16 cellular contexts compared by ENCODE assay signal in the genomic region with DNA sequence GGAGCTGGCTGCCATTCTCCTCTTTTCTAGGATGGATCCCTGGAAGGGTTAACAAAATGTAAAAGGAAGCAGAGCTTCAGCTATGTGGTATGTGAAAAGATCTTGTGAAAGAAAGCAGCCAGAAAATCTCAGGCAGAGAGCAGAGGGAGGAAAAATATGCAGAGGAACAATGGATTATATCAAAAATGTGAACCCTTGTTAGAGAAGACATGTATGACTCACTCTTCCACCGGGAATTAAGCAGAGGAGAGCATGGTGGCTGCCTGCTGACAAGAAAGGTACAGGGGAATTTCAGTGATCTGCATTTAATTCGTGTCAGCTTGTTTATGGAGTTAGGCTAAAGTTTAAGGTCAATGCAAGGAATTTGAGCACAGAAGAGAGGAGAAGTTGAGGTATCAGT. TPM values are rescaled to one million over a fixed set of nuclear protein-coding genes. Genes with fewer than 3 reads are reported as not detected.
"Had no signal": no experiment of that assay in that cellular context is flagged by ENCODE, and none has a peak within 500 bp of the region (broad histone marks: within the 10 kb centered on the region; RNA-seq: fewer than 3 reads in every experiment).

No MANE protein-coding gene starts in this region.

- H3K9me3 ChIP-seq: adrenal gland, breast epithelium, lower lobe of right lung, testis had no signal

- ATAC-seq: lower lobe of right lung; naive thymus-derived CD4-positive, alpha-beta T cell; stimulated activated naive CD8-positive, alpha-beta T cell treated with anti-CD3 and anti-CD28 coated beads, Interleukin-15, amount 100 ng/mL, for 72 hours had no signal

- H3K4me1 ChIP-seq: adrenal gland, breast epithelium, lower lobe of right lung, testis had no signal

- H3K4me3 ChIP-seq: adrenal gland, breast epithelium, lower lobe of right lung, testis had no signal

- H3K36me3 ChIP-seq: adrenal gland, breast epithelium, lower lobe of right lung had no signal

- H3K27ac ChIP-seq: adrenal gland, breast epithelium, lower lobe of right lung, testis had no signal

- DNase-seq: activated CD4-positive, alpha-beta T cell treated with anti-CD3 and anti-CD28 coated beads, Interleukin-2, amount 10 ng/mL, durations not matched to agents 7 days and 5 days; activated CD4-positive, CD25-positive, alpha-beta regulatory T cell; activated CD8-positive, alpha-beta memory T cell treated with anti-CD3 and anti-CD28 coated beads for 24 hours; activated naive CD4-positive, alpha-beta T cell treated with Interleukin-2 at 50 U/mL for 16 hours; adrenal gland; lower lobe of right lung; naive thymus-derived CD4-positive, alpha-beta T cell; stimulated activated CD4-positive, alpha-beta T cell treated with anti-CD3 and anti-CD28 coated beads, Interleukin-15, amount 100 ng/mL, for 24 hours; stimulated activated CD4-positive, alpha-beta T cell treated with anti-CD3 and anti-CD28 coated beads, Interleukin-4, amount 100 ng/mL, for 4 hours; stimulated activated naive CD8-positive, alpha-beta T cell treated with anti-CD3 and anti-CD28 coated beads, Interleukin-15, amount 100 ng/mL, for 72 hours; T-helper 2 cell; testis had no signal

- H3K27me3 ChIP-seq: breast epithelium, testis had no signal

RNA-seq across cellular contexts. Expression of a gene that starts 46.3 kb away (rescaled TPM):
- total RNA-seq: activated CD4-positive, alpha-beta T cell treated with anti-CD3 and anti-CD28 coated beads, Interleukin-2, amount 10 ng/mL, durations not matched to agents 7 days and 5 days; adrenal gland; fibroblast of lung; glomerular endothelial cell; lower lobe of right lung; naive thymus-derived CD4-positive, alpha-beta T cell; ureter had no signal
- polyA plus RNA-seq: adrenal gland; fibroblast of lung; naive thymus-derived CD4-positive, alpha-beta T cell had no signal
